In genomic region chr3:176796371-176796770, GRCh38 we compare ENCODE assay signal across 19 cellular contexts.
A peak's percentile ranks its signal among the peaks of the same experiment; 100 is the strongest.
DNase-seq lines count a peak whose midpoint lies in the region; ATAC-seq and TF ChIP-seq lines count a peak whose summit lies in the region.
"Had no signal": no experiment of that assay in that cellular context is flagged by ENCODE, and none has a peak within 500 bp of the region (broad histone marks: within the 10 kb centered on the region; RNA-seq: fewer than 3 reads in every experiment).

No MANE protein-coding gene starts in this region.

- no peaks in the 10 kb centered on the region for H3K27me3 ChIP-seq in BJ (ENCODE audit: control insufficient read depth, insufficient read depth, low read length)
- H3K27me3 ChIP-seq in CD4-positive, alpha-beta T cell (ENCODE audit: control insufficient read depth, insufficient read depth, low read length), result no peaks in the 10 kb centered on the region
- H3K27me3 ChIP-seq: breast epithelium, heart left ventricle had no signal

- CTCF ChIA-PET in BJ (lab: Yijun Ruan, JAX), result no interaction called here
- CTCF ChIA-PET in CD4-positive, alpha-beta T cell (lab: Charles Lee), result interaction anchor here (1.0 kb wide), 1 partner anchor 59 kb away, joined by 3 read pairs; no protein-coding TSS in a partner anchor

- no peaks in the 10 kb centered on the region for H3K36me3 ChIP-seq in BJ (ENCODE audit: control insufficient read depth, insufficient read depth, low read length)
- H3K36me3 ChIP-seq: breast epithelium, heart left ventricle had no signal

- H3K27ac ChIP-seq in CD4-positive, alpha-beta T cell (ENCODE audit: low read depth, low read length), result no peak overlapping the region
- H3K27ac ChIP-seq: breast epithelium, heart left ventricle had no signal

- no peaks in the 10 kb centered on the region for H3K9me3 Mint-ChIP-seq in CD4-positive, alpha-beta T cell
- H3K9me3 Mint-ChIP-seq: activated CD4-positive, alpha-beta memory T cell treated with anti-CD3 and anti-CD28 coated beads for 36 hours; activated naive CD8-positive, alpha-beta T cell treated with anti-CD3 and anti-CD28 coated beads, Interleukin-2, amount 10 ng/mL, durations not matched to agents 7 days and 5 days; dendritic cell treated with granulocyte-macrophage colony-stimulating factor and Interleukin-4, amounts not matched to agents 40 ng/mL and 50 ng/mL, for 4 days; H9 had no signal

- POLR2A ChIA-PET in BJ (lab: Charles Lee), result no interaction called here
- POLR2A ChIA-PET in CD4-positive, alpha-beta T cell (lab: Charles Lee), result no interaction called here

- intact Hi-C loops in CD4-positive, alpha-beta T cell (cut with DNase I, micrococcal nuclease), result no loop called here

- no peak overlapping the region for H3K4me3 ChIP-seq in BJ (ENCODE audit: low read depth, low read length)
- no peak overlapping the region for H3K4me3 ChIP-seq in cardiac fibroblast (replicated peaks in 1 of 2; ENCODE audit: low read depth in 2 of 2, low read length in 2 of 2)
- H3K4me3 ChIP-seq: breast epithelium, heart left ventricle had no signal

- H3K4me1 Mint-ChIP-seq in CD4-positive, alpha-beta T cell (ENCODE audit: low read depth), result no peaks in the 10 kb centered on the region
- H3K4me1 Mint-ChIP-seq: activated naive CD8-positive, alpha-beta T cell treated with anti-CD3 and anti-CD28 coated beads, Interleukin-2, amount 10 ng/mL, durations not matched to agents 7 days and 5 days had no signal

- H3K4me3 Mint-ChIP-seq in CD4-positive, alpha-beta T cell, result no peak overlapping the region
- H3K4me3 Mint-ChIP-seq: activated CD4-positive, alpha-beta memory T cell treated with anti-CD3 and anti-CD28 coated beads for 36 hours; activated naive CD8-positive, alpha-beta T cell treated with anti-CD3 and anti-CD28 coated beads, Interleukin-2, amount 10 ng/mL, durations not matched to agents 7 days and 5 days; dendritic cell treated with granulocyte-macrophage colony-stimulating factor and Interleukin-4, amounts not matched to agents 40 ng/mL and 50 ng/mL, for 4 days; H9; type B pancreatic cell had no signal

- TF ChIP-seq CTCF in BJ (IDR thresholded peaks at IDR 0.05; ENCODE audit: insufficient read depth, low read depth, low read length), result no peak
- TF ChIP-seq CTCF in cardiac fibroblast (IDR thresholded peaks at IDR 0.05; ENCODE audit: low read depth, low read length), result no peak
- no peak for TF ChIP-seq CTCF in CD4-positive, alpha-beta T cell (IDR thresholded peaks at IDR 0.05)

- H3K27me3 Mint-ChIP-seq in CD4-positive, alpha-beta T cell, result peaks cover 24% of the 10 kb centered on the region
- H3K27me3 Mint-ChIP-seq: activated naive CD8-positive, alpha-beta T cell treated with anti-CD3 and anti-CD28 coated beads, Interleukin-2, amount 10 ng/mL, durations not matched to agents 7 days and 5 days; dendritic cell treated with granulocyte-macrophage colony-stimulating factor and Interleukin-4, amounts not matched to agents 40 ng/mL and 50 ng/mL, for 4 days; progenitor cell of endocrine pancreas; type B pancreatic cell had no signal

- H3K27ac Mint-ChIP-seq in CD4-positive, alpha-beta T cell, result no peak overlapping the region
- H3K27ac Mint-ChIP-seq: activated CD4-positive, alpha-beta memory T cell treated with anti-CD3 and anti-CD28 coated beads for 36 hours; activated naive CD8-positive, alpha-beta T cell treated with anti-CD3 and anti-CD28 coated beads, Interleukin-2, amount 10 ng/mL, durations not matched to agents 7 days and 5 days; dendritic cell treated with granulocyte-macrophage colony-stimulating factor and Interleukin-4, amounts not matched to agents 40 ng/mL and 50 ng/mL, for 4 days; type B pancreatic cell had no signal

- no peak for ATAC-seq in HG03521 (IDR thresholded peaks at IDR 0.05; ENCODE audit: unreplicated experiment)
- no peak for ATAC-seq in GM21723 (IDR thresholded peaks at IDR 0.05; ENCODE audit: unreplicated experiment)
- no peak for ATAC-seq in CD4-positive, alpha-beta T cell (ENCODE audit: poor library complexity)
- ATAC-seq: heart left ventricle had no signal

- no peaks in the 10 kb centered on the region for H3K9me3 ChIP-seq in CD4-positive, alpha-beta T cell (ENCODE audit: control insufficient read depth, low read length)

- DNase-seq in BJ (ENCODE audit: low read depth) (peak; percentile 5), M059J (ENCODE audit: low read depth) (peak; percentile 19), cardiac fibroblast (ENCODE audit: low read depth in 2 of 2) (peak; percentile 0 to 10), iris pigment epithelial cell (ENCODE audit: low read depth) (peak; percentile 56), NCI-H2196 treated with DMSO at 0.1 percent for 48 hours (lab: John Stamatoyannopoulos, UW; ENCODE audit: unreplicated experiment) (no peak)
- no peak for DNase-seq in CD4-positive, alpha-beta T cell
- DNase-seq: activated CD4-positive, alpha-beta memory T cell treated with anti-CD3 and anti-CD28 coated beads for 36 hours; activated CD4-positive, CD25-positive, alpha-beta regulatory T cell; activated naive CD8-positive, alpha-beta T cell treated with anti-CD3 and anti-CD28 coated beads, Interleukin-2, amount 10 ng/mL, durations not matched to agents 7 days and 5 days; H9; heart left ventricle; NCI-H1092; NCI-H187 had no signal

- H3K36me3 Mint-ChIP-seq in CD4-positive, alpha-beta T cell (ENCODE audit: low read depth), result no peaks in the 10 kb centered on the region
- H3K36me3 Mint-ChIP-seq: activated CD4-positive, alpha-beta memory T cell treated with anti-CD3 and anti-CD28 coated beads for 36 hours; activated naive CD8-positive, alpha-beta T cell treated with anti-CD3 and anti-CD28 coated beads, Interleukin-2, amount 10 ng/mL, durations not matched to agents 7 days and 5 days; type B pancreatic cell had no signal

Comparison
In these comparisons a context has a peak if more than half of its experiments do, and no peak if none do; other contexts are left out.
1. DNase-seq: peak in BJ (single experiment), M059J (single experiment), cardiac fibroblast (2 of 2) and iris pigment epithelial cell (single experiment); none in NCI-H2196 treated with DMSO at 0.1 percent for 48 hours (single experiment) and CD4-positive, alpha-beta T cell (0 of 10).